In the genomic region with DNA sequence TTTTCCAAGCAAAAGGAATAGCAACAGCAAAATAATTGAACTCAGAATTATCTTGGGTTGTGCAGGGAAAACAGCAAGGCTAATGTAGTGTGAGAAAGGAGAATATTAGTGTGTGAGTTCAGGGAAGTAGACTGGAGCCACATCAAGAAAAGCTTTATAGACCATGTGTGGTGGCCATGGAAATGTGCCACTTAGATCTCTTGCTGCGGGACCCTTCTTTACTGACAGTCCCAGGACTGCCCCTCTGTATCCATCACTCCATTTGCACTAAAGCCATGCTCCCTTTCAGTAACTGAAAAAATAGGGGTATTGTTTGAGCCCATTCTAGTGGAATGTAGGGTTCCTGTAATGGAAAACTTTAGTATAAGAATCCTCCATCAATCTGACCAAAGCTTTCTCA, we compare ENCODE assay signal across 22 cellular contexts. TPM values are rescaled to one million over a fixed set of nuclear protein-coding genes. Genes with fewer than 3 reads are reported as not detected.
DNase-seq lines count a peak whose midpoint lies in the region; ATAC-seq, FAIRE-seq and TF ChIP-seq lines count a peak whose summit lies in the region.
"Had no signal": no experiment of that assay in that cellular context is flagged by ENCODE, and none has a peak within 500 bp of the region (broad histone marks: within the 10 kb centered on the region; RNA-seq: fewer than 3 reads in every experiment).

No MANE protein-coding gene starts in this region.

- no peak overlapping the region for H3K4me3 Mint-ChIP-seq in activated T-cell treated with anti-CD3 and anti-CD28 coated beads, Interleukin-2, amount 50 U/mL, for 24 hours
- no peak overlapping the region for H3K4me3 Mint-ChIP-seq in T-helper 17 cell
- no peak overlapping the region for H3K4me3 Mint-ChIP-seq in stimulated activated effector memory CD8-positive, alpha-beta T cell treated with anti-CD3 and anti-CD28 coated beads, Interleukin-12 subunit alpha, Interleukin-12 subunit beta, amount 100 ng/mL, for 72 hours
- H3K4me3 Mint-ChIP-seq: B cell, CD14-positive monocyte had no signal

- H3K4me1 ChIP-seq in K562 (replicated peaks in 1 of 2; ENCODE audit: control insufficient read depth in 2 of 2, insufficient read depth in 2 of 2, low read length in 2 of 2): no peaks in the 10 kb centered on the region

- no peaks in the 10 kb centered on the region for H4K20me1 ChIP-seq in K562 (replicated peaks; ENCODE audit: control insufficient read depth, insufficient read depth, low read length)

- 100% methylated on average over 1 of the region's 1 CpG for WGBS in K562 (ENCODE audit: insufficient coverage, low coverage, missing lambda C conversion rate)

- H3K9me3 Mint-ChIP-seq in activated T-cell treated with anti-CD3 and anti-CD28 coated beads, Interleukin-2, amount 50 U/mL, for 24 hours: no peaks in the 10 kb centered on the region
- H3K9me3 Mint-ChIP-seq in stimulated activated effector memory CD8-positive, alpha-beta T cell treated with anti-CD3 and anti-CD28 coated beads, Interleukin-12 subunit alpha, Interleukin-12 subunit beta, amount 100 ng/mL, for 72 hours: no peaks in the 10 kb centered on the region

- no peak overlapping the region for H3K4me2 ChIP-seq in K562 (ENCODE audit: insufficient read depth, low read length)
- H3K4me2 ChIP-seq: PC-9 had no signal

- no peak overlapping the region for H3K27ac ChIP-seq in K562 (ENCODE audit: extremely low read depth, low read depth, low read length)
- H3K27ac ChIP-seq: PC-9 had no signal

- H3K27me3 ChIP-seq in K562 (ENCODE audit: control insufficient read depth in 2 of 2, insufficient read depth in 2 of 2, low read length in 2 of 2): no peaks in the 10 kb centered on the region; a peak in 1 of 5 replicates

- no peak for FAIRE-seq in K562 (lab: Jason Lieb, UNC)
- FAIRE-seq: H54 had no signal

- no peaks in the 10 kb centered on the region for H3K9me1 ChIP-seq in K562 (ENCODE audit: control insufficient read depth, insufficient read depth, low read length)

- no peak for DNase-seq in activated T-cell treated with anti-CD3 and anti-CD28 coated beads, Interleukin-2, amount 50 U/mL, for 24 hours
- DNase-seq in activated T-cell treated with anti-CD3 and anti-CD28 coated beads, Interleukin-2, amount 50 U/mL, for 48 hours: no peak
- DNase-seq in T-helper 17 cell (no peak), K562 (ENCODE audit: extremely low read depth in 1 of 4, low spot score in 3 of 4) (no peak), GM10266 (ENCODE audit: extremely low spot score) (no peak), AG20443 (ENCODE audit: low spot score) (no peak)
- DNase-seq in stimulated activated effector memory CD8-positive, alpha-beta T cell treated with anti-CD3 and anti-CD28 coated beads, Interleukin-12 subunit alpha, Interleukin-12 subunit beta, amount 100 ng/mL, for 72 hours (ENCODE audit: low spot score in 2 of 2): no peak
- DNase-seq: Kasumi-1, NCI-H1417, NCI-H1694 treated with DMSO at 0.1 percent for 48 hours, NCI-H2081 treated with DMSO at 0.1 percent for 48 hours, NCI-H2171 treated with DMSO at 0.1 percent for 48 hours, NCI-H526 treated with DMSO at 0.1 percent for 48 hours, PC-9, RPMI8226, SHP77 had no signal

- peaks cover 98% of the 10 kb centered on the region for H3K36me3 ChIP-seq in K562 (ENCODE audit: control insufficient read depth, insufficient read depth, low read length)

- CTCF ChIA-PET in K562 (lab: Yijun Ruan, JAX; ENCODE audit: low intra/inter-chr PET ratio): no interaction called here

- no peak overlapping the region for H3K4me3 ChIP-seq in K562
- H3K4me3 ChIP-seq: PC-9 had no signal

- H3K27ac Mint-ChIP-seq in activated T-cell treated with anti-CD3 and anti-CD28 coated beads, Interleukin-2, amount 50 U/mL, for 24 hours: peak overlapping the region; percentile 39
- H3K27ac Mint-ChIP-seq in T-helper 17 cell: peak overlapping the region; percentile 34
- peak overlapping the region; percentile 29 for H3K27ac Mint-ChIP-seq in stimulated activated effector memory CD8-positive, alpha-beta T cell treated with anti-CD3 and anti-CD28 coated beads, Interleukin-12 subunit alpha, Interleukin-12 subunit beta, amount 100 ng/mL, for 72 hours

- peak; percentile 21; the same call in 1 of the 2 replicates for TF ChIP-seq POLR2A in K562 (conservative IDR thresholded peaks at IDR 0.05)

- H3K27me3 Mint-ChIP-seq in activated T-cell treated with anti-CD3 and anti-CD28 coated beads, Interleukin-2, amount 50 U/mL, for 24 hours: no peaks in the 10 kb centered on the region
- no peaks in the 10 kb centered on the region for H3K27me3 Mint-ChIP-seq in T-helper 17 cell
- H3K27me3 Mint-ChIP-seq: B cell had no signal

- peaks cover 40% of the 10 kb centered on the region for H3K4me1 Mint-ChIP-seq in activated T-cell treated with anti-CD3 and anti-CD28 coated beads, Interleukin-2, amount 50 U/mL, for 24 hours (ENCODE audit: low read depth)
- H3K4me1 Mint-ChIP-seq in T-helper 17 cell: peaks cover 14% of the 10 kb centered on the region
- H3K4me1 Mint-ChIP-seq in stimulated activated effector memory CD8-positive, alpha-beta T cell treated with anti-CD3 and anti-CD28 coated beads, Interleukin-12 subunit alpha, Interleukin-12 subunit beta, amount 100 ng/mL, for 72 hours: peaks cover 34% of the 10 kb centered on the region

- ATAC-seq in T-helper 17 cell: no peak
- ATAC-seq in K562: peak; percentile 16; the same call in 2 of the 3 replicates
- no peak for ATAC-seq in stimulated activated effector memory CD8-positive, alpha-beta T cell treated with anti-CD3 and anti-CD28 coated beads, Interleukin-12 subunit alpha, Interleukin-12 subunit beta, amount 100 ng/mL, for 72 hours
- no peak for ATAC-seq in HG03469 (IDR thresholded peaks at IDR 0.05; ENCODE audit: unreplicated experiment)

- peaks cover 96% of the 10 kb centered on the region for H3K36me3 Mint-ChIP-seq in activated T-cell treated with anti-CD3 and anti-CD28 coated beads, Interleukin-2, amount 50 U/mL, for 24 hours (ENCODE audit: low read depth)
- peaks cover 37% of the 10 kb centered on the region for H3K36me3 Mint-ChIP-seq in T-helper 17 cell (ENCODE audit: low read depth)
- H3K36me3 Mint-ChIP-seq in stimulated activated effector memory CD8-positive, alpha-beta T cell treated with anti-CD3 and anti-CD28 coated beads, Interleukin-12 subunit alpha, Interleukin-12 subunit beta, amount 100 ng/mL, for 72 hours: peaks cover 100% of the 10 kb centered on the region

- no peak overlapping the region for H3K9ac ChIP-seq in K562 (ENCODE audit: insufficient read depth in 1 of 2, low read depth in 2 of 2, low read length in 2 of 2)

- POLR2A ChIA-PET in K562 (lab: Yijun Ruan, JAX): interaction anchor here (3.8 kb wide), 1 partner anchor 11 kb away, joined by 17 read pairs; no protein-coding TSS in a partner anchor

- BruUV-seq in K562 (replicated peaks; lab: Mats Ljungman, UMichigan): no TSS peak

- no peaks in the 10 kb centered on the region for H3K9me3 ChIP-seq in T-helper 17 cell (ENCODE audit: control insufficient read depth, low read length, poor library complexity, severe bottlenecking)
- 0 out of 2 replicates have a peak, but pooled peaks cover 3% of the 10 kb centered on the region for H3K9me3 ChIP-seq in K562 (replicated peaks; ENCODE audit: control insufficient read depth, insufficient read depth, low read depth, low read length)

- TF ChIP-seq EP300 in K562 (IDR thresholded peaks at IDR 0.05; ENCODE audit: low read length): no peak

- H2AFZ ChIP-seq in K562 (ENCODE audit: low read depth, low read length): no peak overlapping the region
- H2AFZ ChIP-seq: PC-9 had no signal

- intact Hi-C loops in K562 (cut with micrococcal nuclease): no loop called here

- no peak for TF ChIP-seq RAD21 in K562 (CRISPR knock-in tag; conservative IDR thresholded peaks at IDR 0.05 in 1 of 2, IDR thresholded peaks at IDR 0.05 in 1 of 2)

- TF ChIP-seq CTCF in K562 (IDR thresholded peaks at IDR 0.05 in 2 of 3, conservative IDR thresholded peaks at IDR 0.05 in 1 of 3; ENCODE audit: insufficient read depth in 2 of 3, low read depth in 1 of 3, low read length in 3 of 3) (no peak), GM10266 (IDR thresholded peaks at IDR 0.05; ENCODE audit: control insufficient read depth, insufficient read depth, low read depth, missing control alignments) (no peak)

- in situ Hi-C loops in K562 (cut with MboI): no loop called here

- H3K79me2 ChIP-seq in K562 (ENCODE audit: control insufficient read depth, insufficient read depth, low read length): peaks cover 87% of the 10 kb centered on the region

TF ChIP-seq in K562, 482 proteins besides CTCF, POLR2A, EP300 and RAD21 (continues in another document):
- TF ChIP-seq, protein P1, sequence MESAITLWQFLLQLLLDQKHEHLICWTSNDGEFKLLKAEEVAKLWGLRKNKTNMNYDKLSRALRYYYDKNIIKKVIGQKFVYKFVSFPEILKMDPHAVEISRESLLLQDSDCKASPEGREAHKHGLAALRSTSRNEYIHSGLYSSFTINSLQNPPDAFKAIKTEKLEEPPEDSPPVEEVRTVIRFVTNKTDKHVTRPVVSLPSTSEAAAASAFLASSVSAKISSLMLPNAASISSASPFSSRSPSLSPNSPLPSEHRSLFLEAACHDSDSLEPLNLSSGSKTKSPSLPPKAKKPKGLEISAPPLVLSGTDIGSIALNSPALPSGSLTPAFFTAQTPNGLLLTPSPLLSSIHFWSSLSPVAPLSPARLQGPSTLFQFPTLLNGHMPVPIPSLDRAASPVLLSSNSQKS (CRISPR knock-in tag; IDR thresholded peaks at IDR 0.05): no peak
- no peak for TF ChIP-seq ZNF311 (CRISPR knock-in tag; IDR thresholded peaks at IDR 0.05)
- no peak for TF ChIP-seq SMARCB1 (IDR thresholded peaks at IDR 0.05; ENCODE audit: insufficient read length, low read depth)

RNA-seq across cellular contexts. Expression of gene SAMSN1, which starts 32.3 kb away (rescaled TPM):
- total RNA-seq in T-helper 17 cell (10 to 100 TPM; 33.7 to 64.9 TPM), K562 (2014; rRNA removed) (96.8 and 106 TPM in 2 replicates), K562 (2014; rRNA removed; fragmentation: Illumina TruSeq; extraction: Trizol) (201 and 218 TPM in 2 replicates), K562 (2015; rRNA removed; fragmentation: Illumina TruSeq; extraction: Trizol) (143 and 159 TPM in 2 replicates), K562 (2021) (101 and 118 TPM in 2 replicates)
- 35.2 and 136 TPM in 2 replicates for total RNA-seq in K562 (2011; cell fraction: chromatin; rRNA removed; ENCODE audit: low replicate concordance)
- 20.5 and 30.3 TPM in 2 replicates for total RNA-seq in K562 (2011; cell fraction: nucleolus; rRNA removed)
- 46.3 and 72.5 TPM in 2 replicates for total RNA-seq in K562 (2011; cell fraction: nucleoplasm; rRNA removed)
- polyA plus RNA-seq in K562 (2011; rRNA removed) (135 and 151 TPM in 2 replicates), K562 (2014; fragmentation: Illumina TruSeq; extraction: Trizol) (172 and 209 TPM in 2 replicates), K562 (2014; fragmentation: Nextera tagmentation; extraction: Ambion mirVana) (100 to 1,000 TPM; 184 to 223 TPM), K562 (2014; rRNA removed) (129 and 135 TPM in 2 replicates)
- 22.7 and 52.5 TPM in 2 replicates for polyA plus RNA-seq in K562 (2011; cell fraction: cytosol; rRNA removed)
- 48.6 and 89.9 TPM in 2 replicates for polyA plus RNA-seq in K562 (2011; cell fraction: nucleus; rRNA removed)
- polyA plus RNA-seq in K562 (2012): 101 and 117 TPM in 2 replicates
- 95.4 and 142 TPM in 2 replicates for polyA minus RNA-seq in K562 (2011; rRNA and poly(A)+ RNA removed)
- polyA minus RNA-seq in K562 (2011; cell fraction: cytosol; rRNA and poly(A)+ RNA removed): 33.6 and 37.9 TPM in 2 replicates
- polyA minus RNA-seq in K562 (2011; cell fraction: nucleus; rRNA and poly(A)+ RNA removed): 39.7 and 92.0 TPM in 2 replicates
- total RNA-seq: A172 had no signal
- polyA plus RNA-seq: AG04450 had no signal
